In the genomic region with DNA sequence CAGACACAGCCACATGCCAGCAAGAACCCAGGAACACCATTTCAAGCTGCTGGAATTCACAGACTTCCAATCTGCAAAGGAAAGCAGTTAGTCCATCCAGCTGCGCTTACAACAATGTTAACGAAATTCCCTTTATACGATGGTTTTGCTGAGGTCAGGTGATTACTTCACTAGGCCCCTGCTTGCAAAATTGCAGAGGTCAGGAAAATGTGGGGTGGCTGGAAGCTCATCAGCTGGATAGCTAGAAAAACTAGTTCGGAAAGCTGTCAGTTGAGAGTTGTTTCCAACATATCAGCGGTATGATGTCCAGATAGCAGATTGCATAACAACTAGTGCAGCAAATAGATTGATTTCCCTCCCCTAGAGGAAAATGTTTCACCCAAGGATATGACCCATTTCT, we compare ENCODE assay signal across 8 cellular contexts.
"Had no signal": no experiment of that assay in that cellular context is flagged by ENCODE, and none has a peak within 500 bp of the region (broad histone marks: within the 10 kb centered on the region; RNA-seq: fewer than 3 reads in every experiment).

No MANE protein-coding gene starts in this region.

- H3K4me3 ChIP-seq: GM23248, HAP-1 had no signal

- H3K9ac ChIP-seq: GM23248 had no signal

- H2AFZ ChIP-seq: GM23248 had no signal

- FAIRE-seq: HTR-8/SVneo had no signal

- DNase-seq: GM23248, GOT3, H7, HFFc6, KBM-7 had no signal

- H3K9me3 ChIP-seq: HAP-1 had no signal

- H3K27ac ChIP-seq: GM23248 had no signal

- H3K36me3 ChIP-seq: HAP-1 had no signal

- ATAC-seq: HCT116 had no signal
